In genomic region chr2:65320042-65320711, GRCh38 we compare ENCODE assay signal across 9 cellular contexts.
DNase-seq lines count a peak whose midpoint lies in the region; ATAC-seq and TF ChIP-seq lines count a peak whose summit lies in the region.
"Had no signal": no experiment of that assay in that cellular context is flagged by ENCODE, and none has a peak within 500 bp of the region (broad histone marks: within the 10 kb centered on the region; RNA-seq: fewer than 3 reads in every experiment).

No MANE protein-coding gene starts in this region.

- H3K9ac ChIP-seq in fibroblast of lung (ENCODE audit: insufficient read depth, low read length): peak overlapping the region; percentile 48

- ATAC-seq in GM18519 (IDR thresholded peaks at IDR 0.05; ENCODE audit: low FRiP score, unreplicated experiment) (peak; percentile 41), HG02938 (IDR thresholded peaks at IDR 0.05; ENCODE audit: unreplicated experiment) (peak; percentile 72), HG03457 (IDR thresholded peaks at IDR 0.05; ENCODE audit: unreplicated experiment) (no peak)
- peak; percentile 96 for ATAC-seq in stimulated activated effector memory CD8-positive, alpha-beta T cell treated with anti-CD3 and anti-CD28 coated beads, Interleukin-12 subunit alpha, Interleukin-12 subunit beta, amount 100 ng/mL, for 72 hours

- H3K4me3 ChIP-seq in AG09309 (ENCODE audit: control insufficient read depth, low read depth, low read length) (no peak overlapping the region; the same call in 1 of the 2 replicates), SJCRH30 (no peak overlapping the region), fibroblast of lung (replicated peaks in 1 of 4; ENCODE audit: control extremely low read depth in 1 of 4, insufficient read depth in 1 of 4, low read depth in 3 of 4, low read length in 4 of 4) (peak overlapping the region in 1 of 4 experiments; percentile 14)

- H3K4me1 Mint-ChIP-seq in stimulated activated effector memory CD8-positive, alpha-beta T cell treated with anti-CD3 and anti-CD28 coated beads, Interleukin-12 subunit alpha, Interleukin-12 subunit beta, amount 100 ng/mL, for 72 hours: peaks cover 33% of the 10 kb centered on the region

- H3K27me3 ChIP-seq in SJCRH30 (no peaks in the 10 kb centered on the region), fibroblast of lung (ENCODE audit: control insufficient read depth, insufficient read depth, low read length) (no peaks in the 10 kb centered on the region)

- no peaks in the 10 kb centered on the region for H4K20me1 ChIP-seq in fibroblast of lung (ENCODE audit: control insufficient read depth, extremely low read depth, insufficient read depth, low read length)

- H2AFZ ChIP-seq in fibroblast of lung (ENCODE audit: low read length): no peak overlapping the region

- H3K9me3 Mint-ChIP-seq in stimulated activated effector memory CD8-positive, alpha-beta T cell treated with anti-CD3 and anti-CD28 coated beads, Interleukin-12 subunit alpha, Interleukin-12 subunit beta, amount 100 ng/mL, for 72 hours: no peaks in the 10 kb centered on the region

- H3K27ac ChIP-seq in SJCRH30 (no peak overlapping the region), fibroblast of lung (ENCODE audit: insufficient read depth, low read length) (peak overlapping the region; percentile 97)

- DNase-seq in AG09309 (ENCODE audit: low read depth) (peak; percentile 83), SJCRH30 (peak; percentile 73 to 78), fibroblast of lung (ENCODE audit: low read depth in 2 of 2) (peak; percentile 88 to 98), hippocampal formation (lab: John Stamatoyannopoulos, UW) (no peak)
- peak; percentile 45 to 84 for DNase-seq in stimulated activated effector memory CD8-positive, alpha-beta T cell treated with anti-CD3 and anti-CD28 coated beads, Interleukin-12 subunit alpha, Interleukin-12 subunit beta, amount 100 ng/mL, for 72 hours (ENCODE audit: low spot score in 2 of 2)
- DNase-seq: naive B cell had no signal

- H3K27ac Mint-ChIP-seq in stimulated activated effector memory CD8-positive, alpha-beta T cell treated with anti-CD3 and anti-CD28 coated beads, Interleukin-12 subunit alpha, Interleukin-12 subunit beta, amount 100 ng/mL, for 72 hours: peak overlapping the region; percentile 94

- H3K36me3 ChIP-seq in SJCRH30 (peaks cover 18% of the 10 kb centered on the region), fibroblast of lung (ENCODE audit: control insufficient read depth, insufficient read depth, low read length) (peaks cover 5% of the 10 kb centered on the region)

- peaks cover 10% of the 10 kb centered on the region for H3K4me1 ChIP-seq in SJCRH30
- H3K4me1 ChIP-seq in fibroblast of lung (ENCODE audit: control insufficient read depth, extremely low read depth, insufficient read depth, low read length): peaks cover 27% of the 10 kb centered on the region

- TF ChIP-seq CTCF in AG09309 (IDR thresholded peaks at IDR 0.05; ENCODE audit: control insufficient read depth, insufficient read depth, low read depth, low read length, missing control alignments) (peak; percentile 70), fibroblast of lung (conservative IDR thresholded peaks at IDR 0.05 in 1 of 2, IDR thresholded peaks at IDR 0.05 in 1 of 2; ENCODE audit: low read depth in 1 of 2, low read length in 2 of 2) (peak; percentile 55 to 69)

- H3K4me2 ChIP-seq in fibroblast of lung (ENCODE audit: extremely low read depth, insufficient read depth, low read length): peak overlapping the region; percentile 85

- peak overlapping the region; percentile 62 for H3K4me3 Mint-ChIP-seq in stimulated activated effector memory CD8-positive, alpha-beta T cell treated with anti-CD3 and anti-CD28 coated beads, Interleukin-12 subunit alpha, Interleukin-12 subunit beta, amount 100 ng/mL, for 72 hours
- H3K4me3 Mint-ChIP-seq: naive B cell had no signal

- peaks cover 9% of the 10 kb centered on the region for H3K79me2 ChIP-seq in fibroblast of lung (ENCODE audit: control insufficient read depth, insufficient read depth, low read length)

- H3K36me3 Mint-ChIP-seq in stimulated activated effector memory CD8-positive, alpha-beta T cell treated with anti-CD3 and anti-CD28 coated beads, Interleukin-12 subunit alpha, Interleukin-12 subunit beta, amount 100 ng/mL, for 72 hours: no peaks in the 10 kb centered on the region
- H3K36me3 Mint-ChIP-seq: naive B cell had no signal

- H3K9me3 ChIP-seq in SJCRH30 (replicated peaks) (no peaks in the 10 kb centered on the region), fibroblast of lung (ENCODE audit: control insufficient read depth, insufficient read depth, low read depth, low read length) (no peaks in the 10 kb centered on the region)

Comparison
In these comparisons a context has a peak if more than half of its experiments do, and no peak if none do; other contexts are left out.
1. DNase-seq: peak in AG09309 (single experiment), SJCRH30 (2 of 2), fibroblast of lung (2 of 2) and stimulated activated effector memory CD8-positive, alpha-beta T cell treated with anti-CD3 and anti-CD28 coated beads, Interleukin-12 subunit alpha, Interleukin-12 subunit beta, amount 100 ng/mL, for 72 hours (2 of 2); none in hippocampal formation (0 of 2).